Comparison of ENCODE assay signal across 8 cellular contexts in genomic region chr11:34358258-34358665, GRCh38. TPM values are rescaled to one million over a fixed set of nuclear protein-coding genes. Genes with fewer than 3 reads are reported as not detected.
A peak's percentile ranks its signal among the peaks of the same experiment; 100 is the strongest.
DNase-seq lines count a peak whose midpoint lies in the region; ATAC-seq, FAIRE-seq and TF ChIP-seq lines count a peak whose summit lies in the region.

No MANE protein-coding gene starts in this region.

- WGBS in A549 (ENCODE audit: missing lambda C conversion rate): under 1% methylated on average over 21 of the region's 23 CpGs
- WGBS in HUES64: under 1% methylated on average over 22 of the region's 23 CpGs

- POLR2A ChIA-PET in A549 (lab: Yijun Ruan, JAX): interaction anchor here (0.6 to 2.7 kb wide), 23 partner anchors 8 to 561 kb away, joined by 3 to 58 read pairs (median 5); partner anchors contain the start of gene NAT10

- peak overlapping the region; percentile 72 for H3K9ac ChIP-seq in HUES64 (ENCODE audit: low read depth, low read length)

- intact Hi-C loops in dorsolateral prefrontal cortex (cut with DNase I): loop anchor here (1.0 to 10.0 kb wide), 9 partner anchors 91 to 537 kb away; partner anchors contain the start of gene NAT10 (in 2 of the 2)

- peak; percentile 71 to 82 for DNase-seq in A549 (ENCODE audit: low read depth in 1 of 2, low spot score in 1 of 2)
- peak; percentile 50 for DNase-seq in GM06990 (ENCODE audit: extremely low read depth, insufficient read length)
- peak; percentile 69 for DNase-seq in RPMI7951 (ENCODE audit: low read depth)
- DNase-seq in dorsolateral prefrontal cortex: peak in 3 of 10 donors; percentile 7 to 48 (median 19)
- peak; percentile 70 for DNase-seq in medulla oblongata (ENCODE audit: extremely low spot score)
- DNase-seq in thoracic aorta (ENCODE audit: low spot score): peak; percentile 13

- TF ChIP-seq POLR2A in A549 (IDR thresholded peaks at IDR 0.05; ENCODE audit: low read length): no peak

- H3K4me1 ChIP-seq in A549 (peaks cover 30% of the 10 kb centered on the region), HUES64 (ENCODE audit: insufficient read depth, low read length) (0 out of 2 replicates have a peak, but pooled peaks cover 7% of the 10 kb centered on the region), thoracic aorta (ENCODE audit: control insufficient read depth in 1 of 2, low read depth in 2 of 2) (peaks cover 4 to 32% of the 10 kb centered on the region in 2 donors)

- peak overlapping the region; percentile 98 for H3K4me2 ChIP-seq in A549

- CTCF ChIA-PET in A549 (lab: Yijun Ruan, JAX): interaction anchor here (0.7 to 7.7 kb wide), 38 partner anchors 12 to 528 kb away, joined by 3 to 170 read pairs (median 4); no protein-coding TSS in a partner anchor

- TF ChIP-seq CTCF in A549 (IDR thresholded peaks at IDR 0.05) (no peak), GM06990 (IDR thresholded peaks at IDR 0.05; ENCODE audit: insufficient read depth, low read length, poor library complexity, severe bottlenecking) (no peak), dorsolateral prefrontal cortex (IDR thresholded peaks at IDR 0.05 in 54 of 56, conservative IDR thresholded peaks at IDR 0.05 in 2 of 56; ENCODE audit: low read depth in 1 of 56, partially characterized antibody in 56 of 56) (peak in 1 of 56 donors; percentile 6), thoracic aorta (IDR thresholded peaks at IDR 0.05) (no peak)

- FAIRE-seq in A549 (lab: Jason Lieb, UNC): no peak

- ATAC-seq in A549: peak; percentile 58 to 69
- no peak for ATAC-seq in thoracic aorta (ENCODE audit: insufficient number of reproducible peaks, low FRiP score, low read depth)
- no peak for ATAC-seq in GM19452 (IDR thresholded peaks at IDR 0.05; ENCODE audit: unreplicated experiment)

- peak overlapping the region; percentile 79 for H3K4me3 ChIP-seq in A549
- peak overlapping the region; percentile 68 for H3K4me3 ChIP-seq in GM06990 (replicated peaks; ENCODE audit: low read depth, low read length)
- peak overlapping the region; percentile 72 for H3K4me3 ChIP-seq in HUES64 (ENCODE audit: low read length)
- H3K4me3 ChIP-seq in dorsolateral prefrontal cortex: peak overlapping the region; percentile 27 to 92 (median 67)
- H3K4me3 ChIP-seq in thoracic aorta: peak overlapping the region; percentile 84

- TF ChIP-seq RAD21 in A549 (conservative IDR thresholded peaks at IDR 0.05 in 1 of 2, IDR thresholded peaks at IDR 0.05 in 1 of 2): no peak; a peak in 1 of 5 replicates

- peak overlapping the region; percentile 76 to 89 for H3K27ac ChIP-seq in A549
- H3K27ac ChIP-seq in HUES64 (ENCODE audit: low read depth, low read length): peak overlapping the region; percentile 83
- H3K27ac ChIP-seq in dorsolateral prefrontal cortex: peak overlapping the region in 44 of 59 donors; percentile 14 to 82 (median 62)
- peak overlapping the region; percentile 70 to 73 for H3K27ac ChIP-seq in thoracic aorta

- TF ChIP-seq EP300 in A549 (IDR thresholded peaks at IDR 0.05): no peak

- H3K9me3 ChIP-seq in A549 (no peaks in the 10 kb centered on the region), HUES64 (ENCODE audit: insufficient read depth, low read depth, low read length) (no peaks in the 10 kb centered on the region), thoracic aorta (no peaks in the 10 kb centered on the region)

- H3K36me3 ChIP-seq in GM06990 (ENCODE audit: control insufficient read depth, insufficient read depth, low read length) (no peaks in the 10 kb centered on the region), HUES64 (ENCODE audit: insufficient read depth, low read length) (no peaks in the 10 kb centered on the region), thoracic aorta (no peaks in the 10 kb centered on the region)

- H3K27me3 ChIP-seq in GM06990 (replicated peaks; ENCODE audit: control insufficient read depth, insufficient read depth, low read length) (no peaks in the 10 kb centered on the region), HUES64 (ENCODE audit: insufficient read depth, low read length) (peaks cover 57% of the 10 kb centered on the region), dorsolateral prefrontal cortex (peaks cover 0 to 3% (median 0%) of the 10 kb centered on the region in 45 donors), thoracic aorta (replicated peaks; ENCODE audit: insufficient read depth) (no peaks in the 10 kb centered on the region)

TF ChIP-seq in A549, 52 proteins besides CTCF, POLR2A, EP300 and RAD21:
- TF ChIP-seq CHD2 (IDR thresholded peaks at IDR 0.05; ENCODE audit: low read length, partially characterized antibody): peak; percentile 50
- no peak for TF ChIP-seq NFE2L2 (conservative IDR thresholded peaks at IDR 0.05; ENCODE audit: low read length)
- 0 out of 2 replicates have a peak, but pooled peaks have one; percentile 9 for TF ChIP-seq E2F6 (IDR thresholded peaks at IDR 0.05; ENCODE audit: borderline replicate concordance, low read depth)
- TF ChIP-seq TP53 (CRISPR knock-in tag; IDR thresholded peaks at IDR 0.05): no peak
- no peak for TF ChIP-seq TFCP2L1 (CRISPR knock-in tag; IDR thresholded peaks at IDR 0.05)
- TF ChIP-seq SMC3 (IDR thresholded peaks at IDR 0.05): peak; percentile 41; the same call in 2 of the 3 replicates
- TF ChIP-seq KDM1A (IDR thresholded peaks at IDR 0.05; ENCODE audit: low read depth): 0 out of 2 replicates have a peak, but pooled peaks have one; percentile 17
- no peak for TF ChIP-seq BHLHE40 (IDR thresholded peaks at IDR 0.05; ENCODE audit: low read depth, low read length)

RNA-seq across cellular contexts. Expression of gene ABTB2, which starts 0.5 kb away (rescaled TPM):
- polyA plus RNA-seq in A549 (2011; rRNA removed) (8.9 and 10.3 TPM in 2 replicates), A549 (2017; fragmentation: RNase III; extraction: RNeasy Plus Mini Kit Qiagen cat#74134 plus additional on column Dnase treatment) (14.4 to 18.3 TPM (median 15.4 TPM) in 3 replicates)
- polyA plus RNA-seq in A549 (2012; cell fraction: cytosol; rRNA removed): 15.1 and 21.8 TPM in 2 replicates
- 41.6 and 47.3 TPM in 2 replicates for polyA plus RNA-seq in A549 (2012; cell fraction: nucleus; rRNA removed)
- polyA minus RNA-seq in A549 (2011; rRNA and poly(A)+ RNA removed): 7.6 and 9.1 TPM in 2 replicates
- 7.3 TPM for polyA plus RNA-seq in HUES64 (2013, experiment 1 of 2)
- 8.0 TPM for polyA plus RNA-seq in HUES64 (2013, experiment 2 of 2)
- total RNA-seq in RPMI7951 (2014; rRNA removed; shearing (Covaris generic)): 2.8 and 3.2 TPM in 2 replicates
- total RNA-seq in dorsolateral prefrontal cortex (10 to 100 TPM in 16 of 120 experiments, 1 to 10 TPM in 104; 3.4 to 16.8 (median 6.8) TPM), thoracic aorta (10 to 100 TPM; 12.3 to 31.0 TPM)

Comparison
In these comparisons a context has a peak if more than half of its experiments do, and no peak if none do; other contexts are left out.
1. ATAC-seq: peak in A549 (2 of 2); none in thoracic aorta (single experiment) and GM19452 (single experiment).
2. Peak in every context shown above with its lines, with median percentiles within 50 percentile points of each other: H3K27ac ChIP-seq and H3K4me3 ChIP-seq.